In the genomic region with DNA sequence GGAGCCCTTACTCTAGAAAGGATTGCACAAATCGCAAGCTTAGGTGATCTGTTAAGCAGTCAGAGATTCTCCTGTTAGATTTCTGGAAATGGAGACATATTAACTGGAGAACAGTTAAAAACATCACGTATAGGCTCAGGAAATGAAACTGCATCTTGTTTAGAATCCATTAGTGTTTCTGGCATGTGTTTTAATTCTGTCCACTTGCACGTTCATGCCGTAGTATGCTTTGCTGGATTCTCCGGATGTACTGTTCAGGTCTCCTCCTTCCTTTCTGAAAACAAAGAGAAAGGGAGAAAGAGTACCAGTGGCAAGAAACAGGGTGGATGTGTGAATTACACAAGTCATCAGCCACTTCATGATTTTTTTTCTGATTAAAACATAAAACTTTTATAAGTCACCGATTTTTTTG, we compare ENCODE assay signal across 1 cellular context.
TF ChIP-seq lines count a peak whose summit lies in the region.

No MANE protein-coding gene starts in this region.

TF ChIP-seq in K562, 482 proteins besides CTCF, POLR2A, EP300 and RAD21 (continued from another document):
- TF ChIP-seq ZBTB11 (CRISPR knock-in tag; IDR thresholded peaks at IDR 0.05) (no peak), KDM5B (IDR thresholded peaks at IDR 0.05; ENCODE audit: insufficient replicate concordance, low read depth, low read length) (no peak), SRSF3 (IDR thresholded peaks at IDR 0.05; ENCODE audit: insufficient read depth, low read length) (no peak), ZNF79 (CRISPR knock-in tag; IDR thresholded peaks at IDR 0.05; ENCODE audit: low read depth) (no peak), E2F8 (IDR thresholded peaks at IDR 0.05; ENCODE audit: low read depth, partially characterized antibody) (no peak), YY1 (IDR thresholded peaks at IDR 0.05; ENCODE audit: borderline replicate concordance in 1 of 3, control insufficient read depth in 1 of 3, extremely low read depth in 1 of 3, insufficient read depth in 3 of 3, insufficient read length in 1 of 3, insufficient replicate concordance in 2 of 3, low read depth in 1 of 3, low read length in 2 of 3) (no peak), ZNF217 (CRISPR knock-in tag; IDR thresholded peaks at IDR 0.05) (no peak), NCOA4 (IDR thresholded peaks at IDR 0.05; ENCODE audit: partially characterized antibody) (no peak)
- TF ChIP-seq, protein P1, sequence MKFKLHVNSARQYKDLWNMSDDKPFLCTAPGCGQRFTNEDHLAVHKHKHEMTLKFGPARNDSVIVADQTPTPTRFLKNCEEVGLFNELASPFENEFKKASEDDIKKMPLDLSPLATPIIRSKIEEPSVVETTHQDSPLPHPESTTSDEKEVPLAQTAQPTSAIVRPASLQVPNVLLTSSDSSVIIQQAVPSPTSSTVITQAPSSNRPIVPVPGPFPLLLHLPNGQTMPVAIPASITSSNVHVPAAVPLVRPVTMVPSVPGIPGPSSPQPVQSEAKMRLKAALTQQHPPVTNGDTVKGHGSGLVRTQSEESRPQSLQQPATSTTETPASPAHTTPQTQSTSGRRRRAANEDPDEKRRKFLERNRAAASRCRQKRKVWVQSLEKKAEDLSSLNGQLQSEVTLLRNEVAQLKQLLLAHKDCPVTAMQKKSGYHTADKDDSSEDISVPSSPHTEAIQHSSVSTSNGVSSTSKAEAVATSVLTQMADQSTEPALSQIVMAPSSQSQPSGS (CRISPR knock-in tag; IDR thresholded peaks at IDR 0.05) = no peak
- TF ChIP-seq, protein P2, sequence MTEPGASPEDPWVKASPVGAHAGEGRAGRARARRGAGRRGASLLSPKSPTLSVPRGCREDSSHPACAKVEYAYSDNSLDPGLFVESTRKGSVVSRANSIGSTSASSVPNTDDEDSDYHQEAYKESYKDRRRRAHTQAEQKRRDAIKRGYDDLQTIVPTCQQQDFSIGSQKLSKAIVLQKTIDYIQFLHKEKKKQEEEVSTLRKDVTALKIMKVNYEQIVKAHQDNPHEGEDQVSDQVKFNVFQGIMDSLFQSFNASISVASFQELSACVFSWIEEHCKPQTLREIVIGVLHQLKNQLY (CRISPR knock-in tag; conservative IDR thresholded peaks at IDR 0.05) = no peak
